In genomic region chr1:154328318-154329151, GRCh38 we compare ENCODE assay signal across 2 cellular contexts.
TF ChIP-seq lines count a peak whose summit lies in the region.

No MANE protein-coding gene starts in this region.

TF ChIP-seq in liver, 16 proteins besides CTCF, POLR2A, EP300 and RAD21:
- TF ChIP-seq NR2F2 (IDR thresholded peaks at IDR 0.05) (no peak), EGR1 (IDR thresholded peaks at IDR 0.05; ENCODE audit: low read depth in 2 of 2) (peak; percentile 33 to 66)

TF ChIP-seq in HepG2, 621 proteins besides CTCF, POLR2A, EP300 and RAD21:
- TF ChIP-seq ISL2 (CRISPR knock-in tag; IDR thresholded peaks at IDR 0.05) (no peak), NFYB (CRISPR knock-in tag; IDR thresholded peaks at IDR 0.05) (no peak), ZNF12 (CRISPR knock-in tag; IDR thresholded peaks at IDR 0.05) (no peak), ZNF460 (CRISPR knock-in tag; IDR thresholded peaks at IDR 0.05; ENCODE audit: borderline replicate concordance) (no peak), ZUFSP (CRISPR knock-in tag; IDR thresholded peaks at IDR 0.05; ENCODE audit: borderline replicate concordance) (no peak), SMC3 (IDR thresholded peaks at IDR 0.05; ENCODE audit: low read length) (no peak), AKAP8 (CRISPR knock-in tag; IDR thresholded peaks at IDR 0.05) (no peak), ZNF572 (CRISPR knock-in tag; IDR thresholded peaks at IDR 0.05) (no peak), ZNF224 (CRISPR knock-in tag; IDR thresholded peaks at IDR 0.05) (no peak), GPBP1L1 (CRISPR knock-in tag; IDR thresholded peaks at IDR 0.05) (no peak), SIX4 (CRISPR knock-in tag; IDR thresholded peaks at IDR 0.05) (no peak), HOXA9 (CRISPR knock-in tag; IDR thresholded peaks at IDR 0.05; ENCODE audit: borderline replicate concordance) (no peak), KDM2A (CRISPR knock-in tag; IDR thresholded peaks at IDR 0.05; ENCODE audit: borderline replicate concordance, low read depth) (no peak), ZNF556 (CRISPR knock-in tag; IDR thresholded peaks at IDR 0.05; ENCODE audit: borderline replicate concordance) (no peak), ZNF879 (CRISPR knock-in tag; IDR thresholded peaks at IDR 0.05) (no peak), NFYC (CRISPR knock-in tag; IDR thresholded peaks at IDR 0.05) (no peak), ZSCAN12 (CRISPR knock-in tag; IDR thresholded peaks at IDR 0.05) (no peak)
